In genomic region chr4:53365121-53365485, GRCh38 we compare ENCODE assay signal across 8 cellular contexts. TPM values are rescaled to one million over a fixed set of nuclear protein-coding genes. Genes with fewer than 3 reads are reported as not detected.
DNase-seq lines count a peak whose midpoint lies in the region; ATAC-seq and TF ChIP-seq lines count a peak whose summit lies in the region.

No MANE protein-coding gene starts in this region.

- H3K36me3 Mint-ChIP-seq in endodermal cell (ENCODE audit: low read depth) (no peaks in the 10 kb centered on the region), naive B cell (peaks cover 0 to 7% of the 10 kb centered on the region in 2 donors)

- no peak for TF ChIP-seq RAD21 in SK-N-SH (IDR thresholded peaks at IDR 0.05; ENCODE audit: low read length)

- no peak for TF ChIP-seq EP300 in SK-N-SH (IDR thresholded peaks at IDR 0.05; ENCODE audit: borderline replicate concordance in 1 of 2, low read depth in 1 of 2, low read length in 1 of 2)

- H3K27me3 Mint-ChIP-seq in endodermal cell (ENCODE audit: insufficient read depth), result peaks cover 31% of the 10 kb centered on the region
- H3K27me3 Mint-ChIP-seq in naive B cell, result peaks cover 5 to 22% (median 14%) of the 10 kb centered on the region in 3 donors

- peak; percentile 25 for ATAC-seq in HG03280 (IDR thresholded peaks at IDR 0.05; ENCODE audit: unreplicated experiment)
- no peak for ATAC-seq in naive B cell (ENCODE audit: low read depth in 2 of 2)
- no peak for ATAC-seq in HG02623 (IDR thresholded peaks at IDR 0.05; ENCODE audit: unreplicated experiment)

- H3K9me3 ChIP-seq in SK-N-SH (no peaks in the 10 kb centered on the region), endodermal cell (ENCODE audit: control insufficient read depth, low read length) (no peaks in the 10 kb centered on the region)

- no peaks in the 10 kb centered on the region for H3K9me2 ChIP-seq in SK-N-SH

- H3K4me1 Mint-ChIP-seq in endodermal cell (peaks cover 8% of the 10 kb centered on the region), naive B cell (peaks cover 48 to 62% (median 59%) of the 10 kb centered on the region in 3 donors)

- 0% methylated on average over 5 of the region's 8 CpGs for WGBS in SK-N-SH (ENCODE audit: low lambda C conversion rate)
- WGBS in endodermal cell (ENCODE audit: insufficient coverage in 1 of 2, insufficient read length in 1 of 2), 2 experiments, result 0 to 3% methylated on average over 1 to 8 of the region's 8 CpGs

- in situ Hi-C loops in GM13976 (cut with MboI; ENCODE audit: low sequenced_read_pairs, unreplicated experiment), result no loop called here

- DNase-seq in A172 (ENCODE audit: low spot score) (peak; percentile 4), GM13976 (ENCODE audit: low spot score) (peak; percentile 39), SK-N-SH (peak; percentile 50), endodermal cell (no peak), naive B cell (no peak), middle frontal gyrus (ENCODE audit: extremely low spot score, low spot score) (no peak)

- CTCF ChIA-PET in SK-N-SH (lab: Yijun Ruan, JAX), result interaction anchor here (2.1 kb wide), 1 partner anchor 869 kb away, joined by 6 read pairs; no protein-coding TSS in a partner anchor

- H3K4me3 ChIP-seq in SK-N-SH (ENCODE audit: low read depth in 2 of 2, low read length in 1 of 2) (peak overlapping the region; percentile 89 to 98), endodermal cell (ENCODE audit: low read length) (peak overlapping the region; percentile 97)

- H3K27ac ChIP-seq in SK-N-SH (ENCODE audit: low read depth in 2 of 2, low read length in 1 of 2) (peak overlapping the region; percentile 43 to 50; a peak in 3 of 4 replicates), endodermal cell (ENCODE audit: low read depth, low read length) (no peak overlapping the region)

- H3K9me3 Mint-ChIP-seq in endodermal cell (no peaks in the 10 kb centered on the region), naive B cell (peaks cover 0 to 3% (median 0%) of the 10 kb centered on the region in 7 donors)

- TF ChIP-seq CTCF in GM13976 (IDR thresholded peaks at IDR 0.05; ENCODE audit: borderline replicate concordance, control extremely low read depth, extremely low read depth, insufficient read depth, missing control alignments) (no peak), SK-N-SH (IDR thresholded peaks at IDR 0.05) (no peak), endodermal cell (conservative IDR thresholded peaks at IDR 0.05) (no peak)

- no peaks in the 10 kb centered on the region for H3F3A ChIP-seq in SK-N-SH (replicated peaks; ENCODE audit: insufficient read depth)

- H3K4me3 Mint-ChIP-seq in endodermal cell (peak overlapping the region; percentile 83), naive B cell (peak overlapping the region; percentile 92 to 99 (median 97))

- peak overlapping the region; percentile 99 for H2AFZ ChIP-seq in SK-N-SH (ENCODE audit: low read depth)

- H3K36me3 ChIP-seq in SK-N-SH (replicated peaks in 1 of 2; ENCODE audit: control insufficient read depth in 1 of 2, insufficient read depth in 2 of 2, low read length in 1 of 2), result peaks cover 0 to 13% of the 10 kb centered on the region in 2 experiments
- no peaks in the 10 kb centered on the region for H3K36me3 ChIP-seq in endodermal cell (ENCODE audit: control insufficient read depth, insufficient read depth, low read length)

- H3K4me2 ChIP-seq in SK-N-SH, result peak overlapping the region; percentile 91

- no peaks in the 10 kb centered on the region for H4K20me1 ChIP-seq in SK-N-SH (ENCODE audit: insufficient read depth)

- H3K27me3 ChIP-seq in SK-N-SH (ENCODE audit: insufficient read depth) (no peaks in the 10 kb centered on the region), endodermal cell (ENCODE audit: control insufficient read depth, insufficient read depth, low read length, poor library complexity, severe bottlenecking) (peaks cover 27% of the 10 kb centered on the region)

- POLR2A ChIA-PET in SK-N-SH (lab: Yijun Ruan, JAX), result interaction anchor here (1.4 kb wide), 1 partner anchor 12 kb away, joined by 7 read pairs; the partner anchor contains the start of gene FIP1L1

- H3K9ac ChIP-seq in SK-N-SH, result peak overlapping the region; percentile 63
- H3K9ac ChIP-seq in endodermal cell (ENCODE audit: extremely low read depth, low read length, poor library complexity, severe bottlenecking), result peak overlapping the region; percentile 47

- H3K4me1 ChIP-seq in SK-N-SH (ENCODE audit: control insufficient read depth in 1 of 2, insufficient read depth in 2 of 2, low read depth in 1 of 2, low read length in 1 of 2), result peaks cover 0 to 11% of the 10 kb centered on the region in 2 experiments; a peak in 2 of 4 replicates
- H3K4me1 ChIP-seq in endodermal cell (ENCODE audit: control insufficient read depth, insufficient read depth, low read length), result no peaks in the 10 kb centered on the region

- H3K79me2 ChIP-seq in SK-N-SH (ENCODE audit: insufficient read depth), result peaks cover 53% of the 10 kb centered on the region

- H3K27ac Mint-ChIP-seq in endodermal cell, result peak overlapping the region; percentile 23
- peak overlapping the region; percentile 93 to 99 (median 98) for H3K27ac Mint-ChIP-seq in naive B cell

TF ChIP-seq in SK-N-SH, 30 proteins besides CTCF, POLR2A, EP300 and RAD21:
- no peak for TF ChIP-seq JUND (IDR thresholded peaks at IDR 0.05)
- TF ChIP-seq RFX5 (IDR thresholded peaks at IDR 0.05; ENCODE audit: low read length), result no peak
- peak; percentile 30; the same call in 1 of the 2 replicates for TF ChIP-seq GABPA (IDR thresholded peaks at IDR 0.05; ENCODE audit: low read depth)
- TF ChIP-seq NFIC (IDR thresholded peaks at IDR 0.05; ENCODE audit: borderline replicate concordance), result no peak
- TF ChIP-seq FOXM1 (IDR thresholded peaks at IDR 0.05; ENCODE audit: low read depth), result no peak

RNA-seq across cellular contexts. Expression of gene SCFD2, which starts 0.8 kb away (rescaled TPM):
- 11.0 and 16.2 TPM in 2 replicates for total RNA-seq in A172 (2014; rRNA removed; shearing (Covaris generic))
- polyA plus RNA-seq in SK-N-SH (2012; rRNA removed) (14.1 and 16.0 TPM in 2 replicates), naive B cell (ENCODE audit: low read depth in 6 of 6) (10 to 100 TPM; 11.6 to 22.7 (median 19.3) TPM)
- polyA plus RNA-seq in SK-N-SH (2012; cell fraction: cytosol; rRNA removed), result 7.7 and 11.6 TPM in 2 replicates
- 12.6 and 15.1 TPM in 2 replicates for polyA plus RNA-seq in SK-N-SH (2012; cell fraction: nucleus; rRNA removed)
- 1 to 10 TPM; 5.7 to 6.5 TPM for total RNA-seq in endodermal cell
- polyA plus RNA-seq in endodermal cell (2013, experiment 1 of 2), result 6.2 TPM
- 6.2 TPM for polyA plus RNA-seq in endodermal cell (2013, experiment 2 of 2)

RNA-seq across cellular contexts. Expression of gene FIP1L1, which starts 12.3 kb away (rescaled TPM):
- total RNA-seq in A172 (2014; rRNA removed; shearing (Covaris generic)), result 64.2 and 64.9 TPM in 2 replicates
- 20.2 and 20.3 TPM in 2 replicates for polyA plus RNA-seq in SK-N-SH (2012; rRNA removed)
- polyA plus RNA-seq in SK-N-SH (2012; cell fraction: cytosol; rRNA removed), result 23.4 and 28.6 TPM in 2 replicates
- 31.3 and 38.8 TPM in 2 replicates for polyA plus RNA-seq in SK-N-SH (2012; cell fraction: nucleus; rRNA removed)
- 10 to 100 TPM; 79.2 to 88.8 TPM for total RNA-seq in endodermal cell
- 60.8 TPM for polyA plus RNA-seq in endodermal cell (2013, experiment 1 of 2)
- polyA plus RNA-seq in endodermal cell (2013, experiment 2 of 2), result 54.2 TPM
- polyA plus RNA-seq in naive B cell (ENCODE audit: low read depth in 6 of 6), result 10 to 100 TPM; 59.8 to 83.7 (median 71.0) TPM

Comparison
In these comparisons a context has a peak if more than half of its experiments do, and no peak if none do; other contexts are left out.
1. DNase-seq: peak in A172 (single experiment), GM13976 (single experiment) and SK-N-SH (single experiment); none in endodermal cell (single experiment), naive B cell (single experiment) and middle frontal gyrus (single experiment).